Comparison of ENCODE assay signal across 8 cellular contexts in genomic region chr4:153223418-153223792, GRCh38. TPM values are rescaled to one million over a fixed set of nuclear protein-coding genes. Genes with fewer than 3 reads are reported as not detected.
A peak's percentile ranks its signal among the peaks of the same experiment; 100 is the strongest.
DNase-seq lines count a peak whose midpoint lies in the region; ATAC-seq and TF ChIP-seq lines count a peak whose summit lies in the region.

No MANE protein-coding gene starts in this region.

- H3K4me1 ChIP-seq in SK-N-SH (ENCODE audit: control insufficient read depth in 1 of 2, insufficient read depth in 2 of 2, low read depth in 1 of 2, low read length in 1 of 2): peaks cover 5 to 19% of the 10 kb centered on the region in 2 experiments; a peak in 3 of 4 replicates

- H3K27me3 ChIP-seq in SK-N-SH (ENCODE audit: insufficient read depth): no peaks in the 10 kb centered on the region

- CTCF ChIA-PET in SK-N-SH (lab: Yijun Ruan, JAX): interaction anchor here (1.2 to 4.4 kb wide), 11 partner anchors 11 to 95 kb away, joined by 3 to 16 read pairs (median 5); partner anchors contain the start of gene TRIM2

- WGBS in SK-N-SH (ENCODE audit: low lambda C conversion rate): 10% methylated on average over 9 of the region's 9 CpGs

- intact Hi-C loops in Right ventricle myocardium superior (cut with DNase I): no loop called here

- peak overlapping the region; percentile 84 for H3K9ac ChIP-seq in SK-N-SH

- peak overlapping the region; percentile 94 for H3K4me2 ChIP-seq in SK-N-SH

- H3K36me3 ChIP-seq in SK-N-SH (replicated peaks in 1 of 2; ENCODE audit: control insufficient read depth in 1 of 2, insufficient read depth in 2 of 2, low read length in 1 of 2): peaks cover 11 to 12% of the 10 kb centered on the region in 2 experiments

- H3K4me3 ChIP-seq in SK-N-SH (ENCODE audit: low read depth in 2 of 2, low read length in 1 of 2) (peak overlapping the region; percentile 81 to 84), skeletal muscle cell (ENCODE audit: low read depth, low read length) (peak overlapping the region; percentile 62)

- peaks cover 52% of the 10 kb centered on the region for H3K79me2 ChIP-seq in SK-N-SH (ENCODE audit: insufficient read depth)

- POLR2A ChIA-PET in SK-N-SH (lab: Yijun Ruan, JAX): interaction anchor here (0.7 to 1.8 kb wide), 10 partner anchors 10 to 1893 kb away, joined by 3 to 9 read pairs (median 4); no protein-coding TSS in a partner anchor

- TF ChIP-seq RAD21 in SK-N-SH (IDR thresholded peaks at IDR 0.05; ENCODE audit: low read length): no peak

- H3F3A ChIP-seq in SK-N-SH (replicated peaks; ENCODE audit: insufficient read depth): peaks cover 20% of the 10 kb centered on the region

- DNase-seq in SK-N-SH (peak; percentile 33), Right ventricle myocardium superior (no peak), skeletal muscle cell (ENCODE audit: low read depth) (no peak), DMS53 treated with DMSO at 0.1 percent for 48 hours (lab: John Stamatoyannopoulos, UW; ENCODE audit: unreplicated experiment) (no peak), OCI-M1 (lab: John Stamatoyannopoulos, UW) (no peak)

- TF ChIP-seq CTCF in SK-N-SH (IDR thresholded peaks at IDR 0.05): no peak

- peak overlapping the region; percentile 88; the same call in 1 of the 2 replicates for H2AFZ ChIP-seq in SK-N-SH (ENCODE audit: low read depth)

- 0 out of 2 replicates have a peak, but pooled peaks cover 8% of the 10 kb centered on the region for H3K9me3 ChIP-seq in SK-N-SH

- H4K20me1 ChIP-seq in SK-N-SH (ENCODE audit: insufficient read depth): no peaks in the 10 kb centered on the region

- ATAC-seq in GM21515 (IDR thresholded peaks at IDR 0.05; ENCODE audit: unreplicated experiment) (peak; percentile 36), Right ventricle myocardium superior (ENCODE audit: poor library complexity) (peak; percentile 63), GM19035 (IDR thresholded peaks at IDR 0.05; ENCODE audit: unreplicated experiment) (no peak), esophagus mucosa (no peak)

- no peak for TF ChIP-seq EP300 in SK-N-SH (IDR thresholded peaks at IDR 0.05; ENCODE audit: borderline replicate concordance in 1 of 2, low read depth in 1 of 2, low read length in 1 of 2)

- peak overlapping the region; percentile 97 to 98 for H3K27ac ChIP-seq in SK-N-SH (ENCODE audit: low read depth in 2 of 2, low read length in 1 of 2)

- no peaks in the 10 kb centered on the region for H3K9me2 ChIP-seq in SK-N-SH

TF ChIP-seq in SK-N-SH, 30 proteins besides CTCF, POLR2A, EP300 and RAD21:
- TF ChIP-seq GABPA (IDR thresholded peaks at IDR 0.05; ENCODE audit: low read depth) (no peak), SIN3A (IDR thresholded peaks at IDR 0.05; ENCODE audit: borderline replicate concordance, low read depth, low read length) (no peak), ZBTB33 (IDR thresholded peaks at IDR 0.05; ENCODE audit: borderline replicate concordance, low read depth) (no peak), NFIC (IDR thresholded peaks at IDR 0.05; ENCODE audit: borderline replicate concordance) (no peak), SMC3 (IDR thresholded peaks at IDR 0.05; ENCODE audit: low read depth, low read length) (no peak), CHD2 (IDR thresholded peaks at IDR 0.05; ENCODE audit: low read length, partially characterized antibody) (no peak), POLR2AphosphoS5 (IDR thresholded peaks at IDR 0.05; ENCODE audit: low read depth, low read length) (no peak), JUND (IDR thresholded peaks at IDR 0.05) (no peak)

RNA-seq across cellular contexts. Expression of gene TRIM2, which starts 19.2 kb away (rescaled TPM):
- polyA plus RNA-seq in SK-N-SH (2012; rRNA removed): 16.4 and 21.2 TPM in 2 replicates
- polyA plus RNA-seq in SK-N-SH (2012; cell fraction: cytosol; rRNA removed): 13.7 and 16.3 TPM in 2 replicates
- 21.6 and 24.9 TPM in 2 replicates for polyA plus RNA-seq in SK-N-SH (2012; cell fraction: nucleus; rRNA removed)
- total RNA-seq in Right ventricle myocardium superior (15.3 TPM), esophagus mucosa (9.0 TPM)

Comparison
In these comparisons a context has a peak if more than half of its experiments do, and no peak if none do; other contexts are left out.
1. ATAC-seq: peak in GM21515 (single experiment) and Right ventricle myocardium superior (single experiment); none in GM19035 (single experiment) and esophagus mucosa (single experiment).